In the genomic region with DNA sequence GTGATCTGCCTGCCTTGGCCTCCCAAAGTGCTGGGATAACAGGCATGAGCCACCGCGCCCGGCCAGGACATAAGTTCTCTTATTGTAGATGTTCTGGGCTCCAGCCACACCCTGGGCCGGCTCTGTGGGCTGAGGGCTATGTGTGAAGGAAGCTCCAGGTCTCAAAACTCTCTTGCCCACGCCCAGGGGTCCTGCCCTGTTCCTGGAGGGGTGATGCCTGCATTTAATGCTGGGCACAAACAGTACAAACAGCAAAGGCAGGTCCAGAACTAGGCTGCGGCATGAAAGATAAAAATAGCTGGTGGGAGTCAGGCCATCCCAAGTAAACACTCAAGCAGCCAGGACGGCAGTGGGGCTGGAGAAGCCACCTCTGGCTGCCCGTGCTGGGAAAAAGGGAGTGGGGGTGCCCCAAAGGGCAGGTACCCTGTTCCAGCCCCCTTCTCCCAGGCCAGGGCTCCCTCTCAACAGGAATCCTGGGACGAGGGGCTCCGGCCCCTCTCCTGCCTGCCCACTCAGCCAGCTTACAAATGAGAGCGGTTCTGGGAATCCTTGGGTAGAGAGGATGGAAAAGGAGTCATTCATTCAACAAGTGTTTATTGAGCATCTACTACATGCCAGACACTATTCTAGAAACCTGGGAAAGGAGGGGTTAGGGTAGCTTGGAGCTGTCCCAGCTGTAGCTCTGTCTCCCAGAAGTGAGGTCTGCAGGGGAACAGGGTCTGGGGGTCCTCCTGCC, we compare ENCODE assay signal across 11 cellular contexts. TPM values are rescaled to one million over a fixed set of nuclear protein-coding genes. Genes with fewer than 3 reads are reported as not detected.
A peak's percentile ranks its signal among the peaks of the same experiment; 100 is the strongest.
DNase-seq lines count a peak whose midpoint lies in the region; ATAC-seq and TF ChIP-seq lines count a peak whose summit lies in the region.
"Had no signal": no experiment of that assay in that cellular context is flagged by ENCODE, and none has a peak within 500 bp of the region (broad histone marks: within the 10 kb centered on the region; RNA-seq: fewer than 3 reads in every experiment).

No MANE protein-coding gene starts in this region.

- H2AFZ ChIP-seq in osteoblast (ENCODE audit: low read length) = no peak overlapping the region

- H3K4me3 ChIP-seq in heart left ventricle (no peak overlapping the region), osteoblast (ENCODE audit: insufficient read depth, low read length) (no peak overlapping the region), vagina (no peak overlapping the region)

- peak in 1 of 4 donors; percentile 1 for ATAC-seq in heart left ventricle
- no peak for ATAC-seq in Right ventricle myocardium superior (ENCODE audit: poor library complexity)

- no peaks in the 10 kb centered on the region for H3K9me3 Mint-ChIP-seq in dendritic cell treated with granulocyte-macrophage colony-stimulating factor and Interleukin-4, amounts not matched to agents 40 ng/mL and 50 ng/mL, for 4 days

- DNase-seq in heart left ventricle = no peak
- no peak for DNase-seq in Right ventricle myocardium superior
- peak; percentile 32 for DNase-seq in osteoblast (ENCODE audit: insufficient read length, low spot score, missing footprints)
- no peak for DNase-seq in vagina (ENCODE audit: extremely low spot score in 2 of 2)
- DNase-seq in NCI-H2029 treated with DMSO at 0.1 percent for 48 hours (lab: John Stamatoyannopoulos, UW) = no peak
- no peak for DNase-seq in activated gamma-delta T cell (lab: John Stamatoyannopoulos, UW)
- no peak for DNase-seq in AG08396 (ENCODE audit: low spot score)
- DNase-seq: AML-193, KBM-7, NCI-H2029 had no signal

- no peak for TF ChIP-seq CTCF in heart left ventricle (IDR thresholded peaks at IDR 0.05)
- no peak for TF ChIP-seq CTCF in osteoblast (IDR thresholded peaks at IDR 0.05; ENCODE audit: extremely low read depth, low read depth, low read length)
- TF ChIP-seq CTCF in vagina (IDR thresholded peaks at IDR 0.05) = no peak

- H3K4me3 Mint-ChIP-seq in dendritic cell treated with granulocyte-macrophage colony-stimulating factor and Interleukin-4, amounts not matched to agents 40 ng/mL and 50 ng/mL, for 4 days = no peak overlapping the region

- H3K9me3 ChIP-seq in heart left ventricle (no peaks in the 10 kb centered on the region), osteoblast (ENCODE audit: low read depth, low read length) (no peaks in the 10 kb centered on the region), vagina (no peaks in the 10 kb centered on the region)

- H3K27ac Mint-ChIP-seq in dendritic cell treated with granulocyte-macrophage colony-stimulating factor and Interleukin-4, amounts not matched to agents 40 ng/mL and 50 ng/mL, for 4 days = peak overlapping the region; percentile 18

- peaks cover 47% of the 10 kb centered on the region for H3K36me3 Mint-ChIP-seq in dendritic cell treated with granulocyte-macrophage colony-stimulating factor and Interleukin-4, amounts not matched to agents 40 ng/mL and 50 ng/mL, for 4 days (ENCODE audit: low read depth)

- no peaks in the 10 kb centered on the region for H3K79me2 ChIP-seq in osteoblast (ENCODE audit: insufficient read depth, low read length)

- peaks cover 47% of the 10 kb centered on the region for H3K4me1 Mint-ChIP-seq in dendritic cell treated with granulocyte-macrophage colony-stimulating factor and Interleukin-4, amounts not matched to agents 40 ng/mL and 50 ng/mL, for 4 days (ENCODE audit: low read depth)

- H3K4me2 ChIP-seq in osteoblast (ENCODE audit: insufficient read depth, low read length) = no peak overlapping the region

- H3K27ac ChIP-seq in heart left ventricle = peak overlapping the region; percentile 66 to 99 (median 92)
- no peak overlapping the region for H3K27ac ChIP-seq in osteoblast (ENCODE audit: low read depth, low read length)
- peak overlapping the region; percentile 99 for H3K27ac ChIP-seq in vagina

- peaks cover 40% of the 10 kb centered on the region for H3K27me3 Mint-ChIP-seq in dendritic cell treated with granulocyte-macrophage colony-stimulating factor and Interleukin-4, amounts not matched to agents 40 ng/mL and 50 ng/mL, for 4 days

- intact Hi-C loops in heart left ventricle (cut with DNase I) = loop anchor here in 3 of 10 donors (2.0 to 10.0 kb wide), 2 partner anchors 89 to 99 kb away; partner anchors contain the start of gene UNK (in 1 of the 3)
- intact Hi-C loops in Right ventricle myocardium superior (cut with DNase I) = no loop called here
- intact Hi-C loops in dendritic cell treated with granulocyte-macrophage colony-stimulating factor and Interleukin-4, amounts not matched to agents 40 ng/mL and 50 ng/mL, for 4 days (cut with micrococcal nuclease) = no loop called here
- intact Hi-C loops in vagina (cut with DNase I) = loop anchor here (10.0 kb wide), 1 partner anchor 109 kb away; the partner anchor contains the start of gene GALK1

- TF ChIP-seq POLR2A in heart left ventricle (IDR thresholded peaks at IDR 0.05) (no peak), vagina (IDR thresholded peaks at IDR 0.05) (no peak)

- H3K4me1 ChIP-seq in heart left ventricle = peaks cover 17 to 87% (median 57%) of the 10 kb centered on the region in 12 donors
- H3K4me1 ChIP-seq in osteoblast (ENCODE audit: insufficient read depth, low read length) = peaks cover 40% of the 10 kb centered on the region
- peaks cover 74% of the 10 kb centered on the region for H3K4me1 ChIP-seq in vagina

- H3K36me3 ChIP-seq in heart left ventricle = peaks cover 0 to 27% (median 22%) of the 10 kb centered on the region in 9 donors
- H3K36me3 ChIP-seq in osteoblast (ENCODE audit: insufficient read depth, low read length) = no peaks in the 10 kb centered on the region
- peaks cover 0 to 22% of the 10 kb centered on the region in 2 donors for H3K36me3 ChIP-seq in vagina

- H3K27me3 ChIP-seq in heart left ventricle = no peaks in the 10 kb centered on the region
- peaks cover under 1% of the 10 kb centered on the region for H3K27me3 ChIP-seq in osteoblast (ENCODE audit: insufficient read depth, low read length)
- no peaks in the 10 kb centered on the region for H3K27me3 ChIP-seq in vagina

- WGBS in heart left ventricle, 4 donors = 47 to 56% (median 52%) methylated on average over 11 of the region's 11 CpGs

- H4K20me1 ChIP-seq in osteoblast (ENCODE audit: insufficient read depth, low read length) = peaks cover 3% of the 10 kb centered on the region

RNA-seq across cellular contexts. Expression of gene TRIM47, which starts 4.6 kb away (rescaled TPM):
- total RNA-seq in heart left ventricle (10 to 100 TPM; 20.3 to 53.4 (median 31.8) TPM), Right ventricle myocardium superior (33.4 TPM), osteoblast (21.7 and 22.4 TPM in 2 replicates), vagina (63.3 TPM)
- polyA plus RNA-seq in heart left ventricle = 10 to 100 TPM; 20.1 to 23.3 TPM

RNA-seq across cellular contexts. Expression of gene WBP2, which starts 18.6 kb away (rescaled TPM):
- total RNA-seq in heart left ventricle (100 to 1,000 TPM; 134 to 311 (median 158) TPM), Right ventricle myocardium superior (145 TPM), osteoblast (31.1 and 38.3 TPM in 2 replicates), vagina (54.3 TPM)
- polyA plus RNA-seq in heart left ventricle = 100 to 1,000 TPM; 128 to 217 TPM

RNA-seq across cellular contexts. Expression of gene TRIM65, which starts 23.0 kb away (rescaled TPM):
- 10 to 100 TPM in 3 of 9 donors, 1 to 10 TPM in 6; 6.8 to 16.1 (median 9.5) TPM for total RNA-seq in heart left ventricle
- 10 to 100 TPM in 1 of 2 donors, 1 to 10 TPM in 1; 7.5 to 10.5 TPM for polyA plus RNA-seq in heart left ventricle
- 9.1 TPM for total RNA-seq in Right ventricle myocardium superior
- 22.8 and 23.3 TPM in 2 replicates for total RNA-seq in osteoblast
- total RNA-seq in vagina = 59.9 TPM

RNA-seq across cellular contexts. Expression of gene UNC13D, which starts 29.6 kb away (rescaled TPM):
- total RNA-seq in heart left ventricle (10 to 100 TPM in 2 of 9 donors, 1 to 10 TPM in 7; 2.1 to 28.5 (median 6.0) TPM), Right ventricle myocardium superior (10.6 TPM), osteoblast (1.1 and 2.1 TPM in 2 replicates), vagina (32.7 TPM)
- polyA plus RNA-seq in heart left ventricle = 1 to 10 TPM; 4.5 to 5.8 TPM

RNA-seq across cellular contexts. Expression of gene MRPL38, which starts 30.9 kb away (rescaled TPM):
- total RNA-seq in heart left ventricle (100 to 1,000 TPM in 5 of 9 donors, 10 to 100 TPM in 4; 54.8 to 126 (median 106) TPM), Right ventricle myocardium superior (113 TPM), osteoblast (36.6 and 37.1 TPM in 2 replicates), vagina (67.8 TPM)
- 100 to 1,000 TPM in 1 of 2 donors, 10 to 100 TPM in 1; 79.7 to 111 TPM for polyA plus RNA-seq in heart left ventricle
